Comparison of ENCODE assay signal across 1 cellular context in the genomic region with DNA sequence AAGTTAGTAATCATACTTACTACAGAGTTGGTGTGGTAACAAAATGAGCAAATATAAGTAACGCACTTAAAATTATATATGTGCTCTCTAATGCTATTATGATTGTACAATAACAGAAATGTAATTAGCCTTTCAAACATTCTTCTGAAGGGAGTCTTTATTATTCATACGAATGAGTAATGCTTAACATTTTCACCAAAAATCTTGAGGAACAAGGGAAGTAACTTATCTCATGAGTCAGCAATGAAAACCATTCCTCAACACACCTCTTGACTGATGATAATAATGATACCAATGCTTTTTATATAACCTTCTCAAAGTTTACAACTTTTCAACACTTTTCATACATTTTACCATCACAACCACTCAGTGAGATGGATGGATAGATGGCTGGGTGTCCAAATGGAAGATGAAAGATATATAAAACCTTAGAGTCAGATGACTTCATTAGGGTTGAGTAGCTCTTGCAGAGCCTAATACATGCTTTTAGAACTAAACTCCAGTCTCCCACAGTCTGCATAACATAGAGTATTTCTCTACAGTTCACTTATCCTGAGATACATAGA.
TF ChIP-seq lines count a peak whose summit lies in the region.

No MANE protein-coding gene starts in this region.

TF ChIP-seq in HepG2, 621 proteins besides CTCF, POLR2A, EP300 and RAD21:
- 0 out of 2 replicates have a peak, but pooled peaks have one; percentile 21 for TF ChIP-seq MAFF (IDR thresholded peaks at IDR 0.05; ENCODE audit: low read depth, low read length)
- peak in 1 of 2 experiments; percentile 16; a peak in 1 of 4 replicates for TF ChIP-seq MAFK (conservative IDR thresholded peaks at IDR 0.05 in 1 of 2, IDR thresholded peaks at IDR 0.05 in 1 of 2; ENCODE audit: low read length in 2 of 2)
- TF ChIP-seq ZNF75D (CRISPR knock-in tag; IDR thresholded peaks at IDR 0.05; ENCODE audit: borderline replicate concordance) = no peak
